ENCODE assay signal across 9 cellular contexts in the genomic region with DNA sequence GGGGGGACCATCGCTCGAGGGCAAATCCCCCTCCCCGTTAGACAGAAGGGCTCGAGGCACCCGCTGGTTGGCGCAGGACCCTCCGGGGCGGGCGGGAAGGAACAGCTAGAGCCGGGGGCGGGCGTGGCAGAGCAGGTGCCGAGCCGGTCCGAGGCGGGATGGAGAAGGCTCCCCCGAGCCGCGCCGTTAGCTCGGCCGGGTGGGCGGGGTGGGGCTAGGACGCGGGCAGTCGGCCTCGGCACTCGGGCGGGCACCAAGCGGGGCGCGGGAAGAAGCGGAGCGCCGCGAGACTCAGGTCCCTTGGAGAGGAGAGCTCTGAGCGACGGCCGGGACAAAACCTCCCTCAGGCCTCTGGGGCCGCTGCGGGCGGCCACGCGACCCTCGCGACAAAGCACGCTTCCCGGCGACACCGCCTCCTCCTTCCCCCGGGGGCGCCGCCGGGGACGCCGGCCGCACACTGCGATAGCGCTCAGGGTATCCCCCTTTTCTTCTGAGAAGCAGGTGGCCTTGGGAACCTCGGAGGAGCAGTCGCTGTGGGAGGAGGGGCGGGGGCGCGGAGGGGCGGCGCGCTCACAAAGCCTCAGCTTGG. TPM values are rescaled to one million over a fixed set of nuclear protein-coding genes. Genes with fewer than 3 reads are reported as not detected.
A peak's percentile ranks its signal among the peaks of the same experiment; 100 is the strongest.
DNase-seq lines count a peak whose midpoint lies in the region; ATAC-seq, FAIRE-seq and TF ChIP-seq lines count a peak whose summit lies in the region.
"Had no signal": no experiment of that assay in that cellular context is flagged by ENCODE, and none has a peak within 500 bp of the region (broad histone marks: within the 10 kb centered on the region; RNA-seq: fewer than 3 reads in every experiment).

No MANE protein-coding gene starts in this region.

- peak; percentile 15 for ATAC-seq in GM21529 (IDR thresholded peaks at IDR 0.05; ENCODE audit: unreplicated experiment)

- H3K4me2 ChIP-seq in OCI-LY3 (ENCODE audit: low read length) (peak overlapping the region; percentile 73), Karpas-422 (ENCODE audit: low read depth, low read length, poor library complexity, severe bottlenecking) (no peak overlapping the region)

- H2AFZ ChIP-seq in OCI-LY3 (ENCODE audit: low read depth, low read length): no peak overlapping the region
- no peak overlapping the region for H2AFZ ChIP-seq in Karpas-422 (ENCODE audit: low read length)

- no peak overlapping the region for H3K27ac Mint-ChIP-seq in progenitor cell of endocrine pancreas

- H3K4me3 ChIP-seq in OCI-LY3 (ENCODE audit: low read length) (peak overlapping the region; percentile 74), Karpas-422 (ENCODE audit: low read length) (no peak overlapping the region)

- TF ChIP-seq CTCF in OCI-LY3 (IDR thresholded peaks at IDR 0.05; ENCODE audit: low read depth, low read length): no peak
- no peak for TF ChIP-seq CTCF in progenitor cell of endocrine pancreas (IDR thresholded peaks at IDR 0.05; ENCODE audit: unreplicated experiment)

- H3K9ac ChIP-seq in OCI-LY3 (ENCODE audit: low read length): no peak overlapping the region
- H3K9ac ChIP-seq in Karpas-422 (ENCODE audit: low read length): no peak overlapping the region

- H3K4me1 ChIP-seq in OCI-LY3 (ENCODE audit: low read length) (no peaks in the 10 kb centered on the region), Karpas-422 (ENCODE audit: low read length) (no peaks in the 10 kb centered on the region)

- DNase-seq in COLO668 (lab: John Stamatoyannopoulos, UW; ENCODE audit: unreplicated experiment) (peak; percentile 54), frontal cortex (ENCODE audit: low spot score in 2 of 2) (peak; percentile 36 to 40), progenitor cell of endocrine pancreas (ENCODE audit: low spot score, unreplicated experiment) (peak; percentile 39), UCSD-AML1 (lab: John Stamatoyannopoulos, UW; ENCODE audit: unreplicated experiment) (no peak), AML-193 (lab: John Stamatoyannopoulos, UW) (no peak), Karpas-422 (no peak)

- H3K4me1 Mint-ChIP-seq in progenitor cell of endocrine pancreas (ENCODE audit: low read depth): no peaks in the 10 kb centered on the region

- H3K27ac ChIP-seq in OCI-LY3 (ENCODE audit: low read length) (no peak overlapping the region), Karpas-422 (ENCODE audit: low read length) (no peak overlapping the region)

- H3K27me3 Mint-ChIP-seq in progenitor cell of endocrine pancreas: peaks cover 35% of the 10 kb centered on the region

- H3K79me2 ChIP-seq in OCI-LY3 (ENCODE audit: low read length): no peaks in the 10 kb centered on the region
- H3K79me2 ChIP-seq in Karpas-422 (ENCODE audit: low read length): no peaks in the 10 kb centered on the region

- no peaks in the 10 kb centered on the region for H3K36me3 Mint-ChIP-seq in progenitor cell of endocrine pancreas (ENCODE audit: insufficient read depth)

- H4K20me1 ChIP-seq in OCI-LY3 (ENCODE audit: insufficient read depth, low read length) (no peaks in the 10 kb centered on the region), Karpas-422 (ENCODE audit: insufficient read depth, low read depth, low read length) (no peaks in the 10 kb centered on the region)

- H3K9me3 ChIP-seq in OCI-LY3 (ENCODE audit: insufficient read depth, low read length) (no peaks in the 10 kb centered on the region), Karpas-422 (ENCODE audit: low read length) (no peaks in the 10 kb centered on the region)

- H3K9me3 Mint-ChIP-seq in progenitor cell of endocrine pancreas (ENCODE audit: low read depth): no peaks in the 10 kb centered on the region

- H3K36me3 ChIP-seq in OCI-LY3 (replicated peaks; ENCODE audit: low read depth, low read length) (no peaks in the 10 kb centered on the region), Karpas-422 (ENCODE audit: insufficient read depth, low read length) (no peaks in the 10 kb centered on the region)

- H3K4me3 Mint-ChIP-seq in progenitor cell of endocrine pancreas (ENCODE audit: low read depth): peak overlapping the region; percentile 44

- no peaks in the 10 kb centered on the region for H3K9me2 ChIP-seq in Karpas-422 (replicated peaks; ENCODE audit: insufficient read depth, low read length)

- FAIRE-seq in frontal cortex (lab: Jason Lieb, UNC): no peak
- FAIRE-seq: colon had no signal

- H3K27me3 ChIP-seq in OCI-LY3 (ENCODE audit: low read depth, low read length) (peaks cover 39% of the 10 kb centered on the region), Karpas-422 (ENCODE audit: low read length) (no peaks in the 10 kb centered on the region)

RNA-seq across cellular contexts. Expression of a gene that starts 0.7 kb away (rescaled TPM):
- total RNA-seq in frontal cortex (46.9 TPM), progenitor cell of endocrine pancreas (1.6 and 2.6 TPM in 2 replicates)
- total RNA-seq in Karpas-422 (2014; rRNA removed; shearing (Covaris generic); ENCODE audit: low replicate concordance): 23.4 and 26.6 TPM in 2 replicates

Comparison
In these comparisons a context has a peak if more than half of its experiments do, and no peak if none do; other contexts are left out.
1. DNase-seq: peak in COLO668 (single experiment), frontal cortex (2 of 2) and progenitor cell of endocrine pancreas (single experiment); none in UCSD-AML1 (single experiment), AML-193 (0 of 2) and Karpas-422 (single experiment).